Comparison of ENCODE assay signal across 1 cellular context in genomic region chr5:12316812-12317211, GRCh38.
TF ChIP-seq lines count a peak whose summit lies in the region.

No MANE protein-coding gene starts in this region.

TF ChIP-seq in H1, 55 proteins besides CTCF, POLR2A, EP300 and RAD21 (continued from another document):
- no peak for TF ChIP-seq CHD7 (IDR thresholded peaks at IDR 0.05; ENCODE audit: insufficient replicate concordance, low read length)
- no peak for TF ChIP-seq ASH2L (IDR thresholded peaks at IDR 0.05; ENCODE audit: low read length)
- TF ChIP-seq BACH1 (IDR thresholded peaks at IDR 0.05; ENCODE audit: low read length): no peak
- no peak for TF ChIP-seq TAF1 (IDR thresholded peaks at IDR 0.05; ENCODE audit: low read depth, low read length)
